In genomic region chr6:145964948-145965366, GRCh38 we compare ENCODE assay signal across 8 cellular contexts. TPM values are rescaled to one million over a fixed set of nuclear protein-coding genes. Genes with fewer than 3 reads are reported as not detected.
DNase-seq lines count a peak whose midpoint lies in the region; ATAC-seq and TF ChIP-seq lines count a peak whose summit lies in the region.

No MANE protein-coding gene starts in this region.

- peaks cover 31% of the 10 kb centered on the region for H3K4me1 Mint-ChIP-seq in T-helper 17 cell

- H3K4me1 ChIP-seq in sigmoid colon = peaks cover 0 to 38% (median 34%) of the 10 kb centered on the region in 4 donors

- no peaks in the 10 kb centered on the region for H3K9me3 ChIP-seq in T-helper 17 cell (ENCODE audit: control insufficient read depth, low read length, poor library complexity, severe bottlenecking)
- H3K9me3 ChIP-seq in sigmoid colon = no peaks in the 10 kb centered on the region

- 52 to 74% methylated on average over 4 of the region's 4 CpGs for WGBS in sigmoid colon, 2 donors

- TF ChIP-seq EP300 in sigmoid colon (IDR thresholded peaks at IDR 0.05) = no peak

- peak overlapping the region; percentile 85 to 92 (median 88) for H3K27ac ChIP-seq in sigmoid colon

- H3K36me3 ChIP-seq in sigmoid colon = no peaks in the 10 kb centered on the region

- peak overlapping the region; percentile 90 for H3K4me3 ChIP-seq in fibroblast of mammary gland (ENCODE audit: control insufficient read depth, low read depth, low read length)
- peak overlapping the region; percentile 66 to 81 (median 74) for H3K4me3 ChIP-seq in sigmoid colon

- H3K4me3 Mint-ChIP-seq in T-helper 17 cell = peak overlapping the region; percentile 97

- ATAC-seq in T-helper 17 cell = no peak
- ATAC-seq in left colon = no peak

- H3K27me3 ChIP-seq in sigmoid colon = no peaks in the 10 kb centered on the region

- intact Hi-C loops in sigmoid colon (cut with DNase I) (loop anchor here (2.0 to 5.0 kb wide), 3 partner anchors 152 to 577 kb away; partner anchors contain the start of genes EPM2A and RAB32), left colon (cut with DNase I, micrococcal nuclease) (loop anchor here in 1 of 2 donors (10.0 kb wide), 1 partner anchor 580 kb away; the partner anchor contains the start of gene RAB32)

- peak overlapping the region; percentile 99 for H3K27ac Mint-ChIP-seq in T-helper 17 cell

- H3K36me3 Mint-ChIP-seq in T-helper 17 cell (ENCODE audit: low read depth) = no peaks in the 10 kb centered on the region

- TF ChIP-seq CTCF in fibroblast of mammary gland (conservative IDR thresholded peaks at IDR 0.05; ENCODE audit: control insufficient read depth, insufficient read depth, low read depth, low read length) (no peak), sigmoid colon (IDR thresholded peaks at IDR 0.05) (no peak)

- no peaks in the 10 kb centered on the region for H3K27me3 Mint-ChIP-seq in T-helper 17 cell

- DNase-seq in NCI-H510A treated with DMSO at 0.1 percent for 48 hours (lab: John Stamatoyannopoulos, UW) = peak; percentile 1
- DNase-seq in NCI-H510A (lab: John Stamatoyannopoulos, UW) = no peak
- DNase-seq in T-helper 17 cell = no peak
- DNase-seq in fibroblast of mammary gland (ENCODE audit: low read depth) = no peak
- no peak for DNase-seq in sigmoid colon
- DNase-seq in ecto neural progenitor cell (ENCODE audit: low spot score) = no peak
- no peak for DNase-seq in HuH-7 (ENCODE audit: low spot score)
- DNase-seq in left colon = no peak

- no peak for TF ChIP-seq POLR2A in sigmoid colon (IDR thresholded peaks at IDR 0.05)

RNA-seq across cellular contexts. Expression of gene SHPRH, which starts 0.8 kb away (rescaled TPM):
- 10 to 100 TPM; 15.0 to 19.2 TPM for total RNA-seq in T-helper 17 cell
- 10 to 100 TPM; 25.9 to 36.0 (median 30.7) TPM for total RNA-seq in sigmoid colon
- 1 to 10 TPM; 1.6 to 4.3 (median 1.8) TPM for polyA plus RNA-seq in sigmoid colon
- total RNA-seq in left colon = 10 to 100 TPM; 12.6 to 14.3 TPM
